In the genomic region with DNA sequence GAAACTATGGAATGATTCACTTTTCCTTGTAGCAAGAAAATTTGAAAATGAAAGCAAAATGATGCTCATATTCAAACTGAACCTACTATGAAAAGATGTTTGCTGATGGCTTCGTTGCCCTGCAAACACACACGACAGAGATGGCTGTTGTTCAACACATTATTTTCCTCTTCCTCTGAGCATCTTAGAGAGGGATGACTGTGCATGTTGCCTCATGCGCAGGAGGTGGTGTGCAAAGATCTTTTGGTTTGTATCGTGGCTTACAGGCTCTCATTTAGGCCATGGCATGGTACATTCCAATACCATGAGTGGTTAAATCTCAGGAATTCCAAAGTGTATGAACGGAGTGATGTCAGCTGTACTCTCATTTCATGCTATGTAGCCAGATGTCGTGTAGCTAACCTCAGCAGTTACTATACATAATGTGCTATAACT, we compare ENCODE assay signal across 2 cellular contexts.
TF ChIP-seq lines count a peak whose summit lies in the region.

No MANE protein-coding gene starts in this region.

TF ChIP-seq in A549, 52 proteins besides CTCF, POLR2A, EP300 and RAD21 (continued from another document):
- TF ChIP-seq BHLHE40 (IDR thresholded peaks at IDR 0.05; ENCODE audit: low read depth, low read length), result peak; percentile 41; the same call in 1 of the 2 replicates
- TF ChIP-seq JUNB (IDR thresholded peaks at IDR 0.05), result peak; percentile 89
- TF ChIP-seq, protein P1, sequence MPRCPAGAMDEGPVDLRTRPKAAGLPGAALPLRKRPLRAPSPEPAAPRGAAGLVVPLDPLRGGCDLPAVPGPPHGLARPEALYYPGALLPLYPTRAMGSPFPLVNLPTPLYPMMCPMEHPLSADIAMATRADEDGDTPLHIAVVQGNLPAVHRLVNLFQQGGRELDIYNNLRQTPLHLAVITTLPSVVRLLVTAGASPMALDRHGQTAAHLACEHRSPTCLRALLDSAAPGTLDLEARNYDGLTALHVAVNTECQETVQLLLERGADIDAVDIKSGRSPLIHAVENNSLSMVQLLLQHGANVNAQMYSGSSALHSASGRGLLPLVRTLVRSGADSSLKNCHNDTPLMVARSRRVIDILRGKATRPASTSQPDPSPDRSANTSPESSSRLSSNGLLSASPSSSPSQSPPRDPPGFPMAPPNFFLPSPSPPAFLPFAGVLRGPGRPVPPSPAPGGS (IDR thresholded peaks at IDR 0.05), result peak; percentile 70; the same call in 1 of the 3 replicates
- TF ChIP-seq CEBPB (IDR thresholded peaks at IDR 0.05), result peak; percentile 61 to 91
- TF ChIP-seq GATA3 (IDR thresholded peaks at IDR 0.05; ENCODE audit: borderline replicate concordance), result peak; percentile 84; the same call in 1 of the 2 replicates
- peak; percentile 83 for TF ChIP-seq FOSL2 (IDR thresholded peaks at IDR 0.05)
- peak; percentile 97 for TF ChIP-seq FOSL2 (CRISPR knock-in tag; IDR thresholded peaks at IDR 0.05)
- peak; percentile 84 for TF ChIP-seq NFE2L2 (conservative IDR thresholded peaks at IDR 0.05; ENCODE audit: low read length)
- peak; percentile 67 for TF ChIP-seq MYC (IDR thresholded peaks at IDR 0.05; ENCODE audit: borderline replicate concordance, low read length)
- peak; percentile 57; the same call in 2 of the 3 replicates for TF ChIP-seq SMC3 (IDR thresholded peaks at IDR 0.05)
- peak; percentile 82 to 83; a peak in 3 of 5 replicates for TF ChIP-seq JUN (IDR thresholded peaks at IDR 0.05)
- TF ChIP-seq, protein P2, sequence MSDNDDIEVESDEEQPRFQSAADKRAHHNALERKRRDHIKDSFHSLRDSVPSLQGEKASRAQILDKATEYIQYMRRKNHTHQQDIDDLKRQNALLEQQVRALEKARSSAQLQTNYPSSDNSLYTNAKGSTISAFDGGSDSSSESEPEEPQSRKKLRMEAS (IDR thresholded peaks at IDR 0.05), result peak; percentile 98
- TF ChIP-seq HOXB5 (CRISPR knock-in tag; IDR thresholded peaks at IDR 0.05), result no peak
- no peak for TF ChIP-seq ZNF302 (CRISPR knock-in tag; IDR thresholded peaks at IDR 0.05)

TF ChIP-seq in HCT116, 20 proteins besides CTCF, POLR2A, EP300 and RAD21 (continued from another document):
- TF ChIP-seq, protein P3, sequence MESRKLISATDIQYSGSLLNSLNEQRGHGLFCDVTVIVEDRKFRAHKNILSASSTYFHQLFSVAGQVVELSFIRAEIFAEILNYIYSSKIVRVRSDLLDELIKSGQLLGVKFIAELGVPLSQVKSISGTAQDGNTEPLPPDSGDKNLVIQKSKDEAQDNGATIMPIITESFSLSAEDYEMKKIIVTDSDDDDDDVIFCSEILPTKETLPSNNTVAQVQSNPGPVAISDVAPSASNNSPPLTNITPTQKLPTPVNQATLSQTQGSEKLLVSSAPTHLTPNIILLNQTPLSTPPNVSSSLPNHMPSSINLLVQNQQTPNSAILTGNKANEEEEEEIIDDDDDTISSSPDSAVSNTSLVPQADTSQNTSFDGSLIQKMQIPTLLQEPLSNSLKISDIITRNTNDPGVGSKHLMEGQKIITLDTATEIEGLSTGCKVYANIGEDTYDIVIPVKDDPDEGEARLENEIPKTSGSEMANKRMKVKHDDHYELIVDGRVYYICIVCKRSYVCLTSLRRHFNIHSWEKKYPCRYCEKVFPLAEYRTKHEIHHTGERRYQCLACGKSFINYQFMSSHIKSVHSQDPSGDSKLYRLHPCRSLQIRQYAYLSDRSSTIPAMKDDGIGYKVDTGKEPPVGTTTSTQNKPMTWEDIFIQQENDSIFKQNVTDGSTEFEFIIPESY (IDR thresholded peaks at IDR 0.05; ENCODE audit: extremely low read depth, insufficient replicate concordance, low read length), result no peak
- TF ChIP-seq TCF7L2 (IDR thresholded peaks at IDR 0.05; ENCODE audit: borderline replicate concordance, extremely low read depth, insufficient read depth, insufficient read length) (no peak), ZNF274 (IDR thresholded peaks at IDR 0.05; ENCODE audit: low read depth, low read length) (no peak), YY1 (IDR thresholded peaks at IDR 0.05; ENCODE audit: extremely low read depth, insufficient replicate concordance, low read depth, low read length) (no peak), JUND (IDR thresholded peaks at IDR 0.05) (peak; percentile 88)
- TF ChIP-seq, protein P2 (IDR thresholded peaks at IDR 0.05), result peak; percentile 83
- TF ChIP-seq, protein P4, sequence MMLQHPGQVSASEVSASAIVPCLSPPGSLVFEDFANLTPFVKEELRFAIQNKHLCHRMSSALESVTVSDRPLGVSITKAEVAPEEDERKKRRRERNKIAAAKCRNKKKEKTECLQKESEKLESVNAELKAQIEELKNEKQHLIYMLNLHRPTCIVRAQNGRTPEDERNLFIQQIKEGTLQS (IDR thresholded peaks at IDR 0.05), result peak; percentile 84
